21 cellular contexts compared by ENCODE assay signal in the genomic region with DNA sequence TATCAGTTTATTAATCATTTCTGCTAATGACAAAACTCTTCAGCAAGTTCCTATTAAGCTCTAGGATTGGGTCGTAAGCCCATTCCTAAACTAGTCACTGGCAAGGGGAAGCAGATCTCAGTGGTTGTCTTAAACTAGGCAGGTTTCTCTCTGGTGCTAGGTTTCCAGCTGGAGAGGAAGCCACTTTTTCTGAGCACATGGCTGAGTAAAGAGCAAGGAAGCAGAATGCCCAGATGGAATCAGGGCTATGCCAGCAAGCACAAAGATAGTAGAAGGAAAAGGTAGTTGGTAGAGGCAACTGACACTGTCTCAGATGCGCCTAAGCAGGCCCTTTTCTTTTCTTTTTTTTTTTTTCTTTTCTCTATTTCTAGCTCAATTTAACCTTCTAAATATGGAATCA.
"Had no signal": no experiment of that assay in that cellular context is flagged by ENCODE, and none has a peak within 500 bp of the region (broad histone marks: within the 10 kb centered on the region; RNA-seq: fewer than 3 reads in every experiment).

No MANE protein-coding gene starts in this region.

- H3K4me2 ChIP-seq: smooth muscle cell had no signal

- H3K36me3 Mint-ChIP-seq: activated naive CD4-positive, alpha-beta T cell treated with anti-CD3 and anti-CD28 coated beads, Interleukin-2, amount 50 U/mL, for 72 hours; WTC11 had no signal

- H3K4me1 ChIP-seq: adrenal gland, testis, upper lobe of left lung had no signal

- H3K27ac Mint-ChIP-seq: activated CD4-positive, alpha-beta T cell treated with anti-CD3 and anti-CD28 coated beads for 36 hours; activated naive CD4-positive, alpha-beta T cell treated with anti-CD3 and anti-CD28 coated beads, Interleukin-2, amount 50 U/mL, for 72 hours; nephron; WTC11 had no signal

- H3K4me3 Mint-ChIP-seq: activated CD4-positive, alpha-beta T cell treated with anti-CD3 and anti-CD28 coated beads for 36 hours; nephron; stimulated activated effector memory CD8-positive, alpha-beta T cell treated with anti-CD3 and anti-CD28 coated beads, Interleukin-12 subunit alpha, Interleukin-12 subunit beta, amount 100 ng/mL, for 72 hours; WTC11 had no signal

- H3K9me3 ChIP-seq: adrenal gland, testis, upper lobe of left lung had no signal

- DNase-seq: activated CD4-positive, alpha-beta T cell treated with anti-CD3 and anti-CD28 coated beads for 36 hours; activated CD4-positive, alpha-beta T cell treated with anti-CD3 and anti-CD28 coated beads, Interleukin-2, amount 50 U/mL, for 48 hours; activated gamma-delta T cell treated with Interleukin-2 at 50 U/mL for 16 hours; adrenal gland; erythroblast; foreskin melanocyte; glutamatergic neuron; hippocampal formation; islet precursor cell; nucleus accumbens; stimulated activated CD4-positive, alpha-beta T cell treated with anti-CD3 and anti-CD28 coated beads, Interleukin-4, amount 100 ng/mL, for 1 hour; testis; upper lobe of left lung had no signal

- H3K4me3 ChIP-seq: adrenal gland, dorsolateral prefrontal cortex, lung, smooth muscle cell, testis, upper lobe of left lung had no signal

- H3K27me3 Mint-ChIP-seq: activated CD4-positive, alpha-beta T cell treated with anti-CD3 and anti-CD28 coated beads for 36 hours had no signal

- H3K36me3 ChIP-seq: adrenal gland had no signal

- H3K4me1 Mint-ChIP-seq: WTC11 had no signal

- H3K27me3 ChIP-seq: adrenal gland, dorsolateral prefrontal cortex, testis, upper lobe of left lung had no signal

- H3K27ac ChIP-seq: adrenal gland, dorsolateral prefrontal cortex, testis, upper lobe of left lung had no signal

- ATAC-seq: activated CD4-positive, alpha-beta T cell treated with anti-CD3 and anti-CD28 coated beads for 36 hours; activated naive CD4-positive, alpha-beta T cell treated with anti-CD3 and anti-CD28 coated beads, Interleukin-2, amount 50 U/mL, for 72 hours; sciatic nerve; stimulated activated effector memory CD8-positive, alpha-beta T cell treated with anti-CD3 and anti-CD28 coated beads, Interleukin-12 subunit alpha, Interleukin-12 subunit beta, amount 100 ng/mL, for 72 hours; WTC11 had no signal

- H3K9me3 Mint-ChIP-seq: activated naive CD4-positive, alpha-beta T cell treated with anti-CD3 and anti-CD28 coated beads, Interleukin-2, amount 50 U/mL, for 72 hours; nephron; stimulated activated effector memory CD8-positive, alpha-beta T cell treated with anti-CD3 and anti-CD28 coated beads, Interleukin-12 subunit alpha, Interleukin-12 subunit beta, amount 100 ng/mL, for 72 hours had no signal
